In the genomic region with DNA sequence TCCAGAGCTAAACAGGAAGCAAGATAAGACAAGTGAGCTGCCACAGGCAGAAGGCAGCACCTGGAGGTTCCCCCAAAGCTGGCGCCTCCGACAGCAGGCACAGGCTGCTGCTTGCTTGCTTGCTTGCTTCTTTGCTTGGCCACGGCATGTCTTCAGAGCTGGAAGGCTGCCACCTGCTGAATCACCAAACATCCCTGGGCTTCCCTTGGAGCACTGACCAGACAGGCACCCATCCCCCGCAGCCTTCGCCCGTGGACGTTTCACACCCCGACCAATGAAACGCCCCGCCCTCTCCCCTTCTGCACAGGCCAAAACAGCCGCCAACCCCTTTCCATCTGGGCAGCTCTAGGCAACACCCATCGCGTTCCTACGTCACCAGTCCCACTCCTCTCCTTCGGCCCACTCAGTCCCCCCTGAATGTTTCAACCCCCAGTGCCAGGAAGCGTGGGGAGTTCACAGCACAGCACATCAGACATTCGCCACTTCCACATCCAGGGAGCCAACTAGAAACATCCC, we compare ENCODE assay signal across 8 cellular contexts. TPM values are rescaled to one million over a fixed set of nuclear protein-coding genes. Genes with fewer than 3 reads are reported as not detected.
DNase-seq lines count a peak whose midpoint lies in the region; ATAC-seq and TF ChIP-seq lines count a peak whose summit lies in the region.

No MANE protein-coding gene starts in this region.

- no peaks in the 10 kb centered on the region for H3K36me3 Mint-ChIP-seq in endodermal cell (ENCODE audit: low read depth)

- peak overlapping the region; percentile 82 for H3K4me3 Mint-ChIP-seq in endodermal cell

- peaks cover 3% of the 10 kb centered on the region for H3K27me3 Mint-ChIP-seq in endodermal cell (ENCODE audit: insufficient read depth)

- H3K4me3 ChIP-seq in endodermal cell (ENCODE audit: low read length) (peak overlapping the region; percentile 88), mesodermal cell (ENCODE audit: extremely low read depth, insufficient read depth, low read length, poor library complexity, severe bottlenecking) (peak overlapping the region; percentile 83)

- H3K9me3 ChIP-seq in endodermal cell (ENCODE audit: control insufficient read depth, low read length) = no peaks in the 10 kb centered on the region
- no peaks in the 10 kb centered on the region for H3K9me3 ChIP-seq in mesodermal cell (ENCODE audit: control insufficient read depth, low read length)

- DNase-seq in Ammon's horn (ENCODE audit: low spot score) = peak; percentile 93
- DNase-seq in NCI-H748 treated with DMSO at 0.1 percent for 48 hours (lab: John Stamatoyannopoulos, UW) = peak; percentile 4
- peak; percentile 33 for DNase-seq in activated CD8-positive, alpha-beta memory T cell treated with anti-CD3 and anti-CD28 coated beads, Interleukin-2, amount 50 U/mL, for 1 hour (ENCODE audit: extremely low read depth)
- peak; percentile 83 for DNase-seq in endodermal cell
- DNase-seq in stimulated activated CD8-positive, alpha-beta memory T cell treated with anti-CD3 and anti-CD28 coated beads, Interleukin-2, amount 100 ng/mL, for 1 hour (ENCODE audit: low read depth in 2 of 2) = peak; percentile 23 to 36

- peaks cover 34% of the 10 kb centered on the region for H3K4me1 Mint-ChIP-seq in endodermal cell

- 2 to 8% methylated on average over 13 to 17 of the region's 17 CpGs for whole genome bisulfite sequencing in endodermal cell (ENCODE audit: insufficient coverage in 1 of 2, insufficient read length in 1 of 2), 2 experiments
- 4 to 6% methylated on average over 5 to 17 of the region's 17 CpGs for WGBS in mesodermal cell (ENCODE audit: insufficient coverage in 2 of 2), 2 experiments

- no peaks in the 10 kb centered on the region for H3K36me3 ChIP-seq in endodermal cell (ENCODE audit: control insufficient read depth, insufficient read depth, low read length)
- H3K36me3 ChIP-seq in mesodermal cell (ENCODE audit: control insufficient read depth, insufficient read depth, low read length) = no peaks in the 10 kb centered on the region

- ATAC-seq in GM18907 (IDR thresholded peaks at IDR 0.05; ENCODE audit: unreplicated experiment) (peak; percentile 32), HG03175 (IDR thresholded peaks at IDR 0.05; ENCODE audit: unreplicated experiment) (peak; percentile 29)

- H3K27ac Mint-ChIP-seq in endodermal cell = peak overlapping the region; percentile 44

- H3K4me1 ChIP-seq in endodermal cell (ENCODE audit: control insufficient read depth, insufficient read depth, low read length) (peaks cover 4% of the 10 kb centered on the region), mesodermal cell (ENCODE audit: control insufficient read depth, insufficient read depth, low read length, poor library complexity, severe bottlenecking) (peaks cover 9% of the 10 kb centered on the region)

- H3K27me3 ChIP-seq in endodermal cell (ENCODE audit: control insufficient read depth, insufficient read depth, low read length, poor library complexity, severe bottlenecking) = no peaks in the 10 kb centered on the region

- peak; percentile 32 for TF ChIP-seq CTCF in endodermal cell (conservative IDR thresholded peaks at IDR 0.05)

- H3K27ac ChIP-seq in endodermal cell (ENCODE audit: low read depth, low read length) (no peak overlapping the region), mesodermal cell (ENCODE audit: low read depth, low read length, severe bottlenecking) (peak overlapping the region; percentile 53)

- peak overlapping the region; percentile 38 for H3K9ac ChIP-seq in endodermal cell (ENCODE audit: extremely low read depth, low read length, poor library complexity, severe bottlenecking)

- no peaks in the 10 kb centered on the region for H3K9me3 Mint-ChIP-seq in endodermal cell

RNA-seq across cellular contexts. Expression of gene SGMS1, which starts 1.7 kb away (rescaled TPM):
- total RNA-seq in endodermal cell = 10 to 100 TPM; 12.0 to 14.3 TPM
- polyA plus RNA-seq in endodermal cell (2013, experiment 1 of 2) = 8.3 TPM
- polyA plus RNA-seq in endodermal cell (2013, experiment 2 of 2) = 6.9 TPM
- polyA plus RNA-seq in mesodermal cell (2013, experiment 1 of 2) = 11.1 TPM
- polyA plus RNA-seq in mesodermal cell (2013, experiment 2 of 2) = 11.7 TPM

Comparison
In these comparisons a context has a peak if more than half of its experiments do, and no peak if none do; other contexts are left out.
1. DNase-seq: peak in every context shown above with its lines; median percentile 93 in Ammon's horn; 83 in endodermal cell; 33 in activated CD8-positive, alpha-beta memory T cell treated with anti-CD3 and anti-CD28 coated beads, Interleukin-2, amount 50 U/mL, for 1 hour; 30 in stimulated activated CD8-positive, alpha-beta memory T cell treated with anti-CD3 and anti-CD28 coated beads, Interleukin-2, amount 100 ng/mL, for 1 hour; 4 in NCI-H748 treated with DMSO at 0.1 percent for 48 hours.